In the genomic region with DNA sequence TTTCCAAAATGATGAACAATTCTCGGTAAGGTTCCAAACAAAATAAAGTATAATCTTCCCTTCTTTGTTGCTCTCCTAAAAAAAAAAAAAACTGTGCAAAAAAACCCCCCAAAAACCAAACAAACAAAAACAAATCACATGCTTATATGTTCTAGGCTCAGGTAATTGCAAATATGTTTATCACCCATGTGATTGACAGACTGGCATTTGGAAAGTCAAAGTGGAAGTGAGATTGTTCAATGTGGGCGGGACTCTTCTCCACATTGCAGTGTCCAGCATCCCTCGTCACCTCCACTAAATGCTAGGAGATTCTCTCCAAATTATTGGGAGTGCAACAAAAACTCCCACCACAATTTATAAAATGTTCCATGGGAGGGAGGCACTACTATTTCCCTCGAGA, we compare ENCODE assay signal across 38 cellular contexts. TPM values are rescaled to one million over a fixed set of nuclear protein-coding genes. Genes with fewer than 3 reads are reported as not detected.
"Had no signal": no experiment of that assay in that cellular context is flagged by ENCODE, and none has a peak within 500 bp of the region (broad histone marks: within the 10 kb centered on the region; RNA-seq: fewer than 3 reads in every experiment).

No MANE protein-coding gene starts in this region.

- H3K9me3 ChIP-seq: ascending aorta had no signal

- H3K27me3 ChIP-seq: ascending aorta, cardiac muscle cell had no signal

- H3K4me1 ChIP-seq: ascending aorta had no signal

- ATAC-seq: activated CD4-positive, alpha-beta T cell treated with anti-CD3 and anti-CD28 coated beads for 36 hours; activated CD4-positive, CD25-positive, alpha-beta regulatory T cell treated with anti-CD3 and anti-CD28 coated beads, Interleukin-2, amount 50 U/mL, for 24 hours; activated CD8-positive, alpha-beta memory T cell treated with anti-CD3 and anti-CD28 coated beads, Interleukin-2, amount 10 ng/mL, durations not matched to agents 7 days and 5 days; activated CD8-positive, alpha-beta T cell treated with anti-CD3 and anti-CD28 coated beads, Interleukin-2, amount 10 ng/mL, durations not matched to agents 7 days and 5 days; activated naive CD8-positive, alpha-beta T cell treated with anti-CD3 and anti-CD28 coated beads, Interleukin-2, amount 50 U/mL, for 24 hours; WTC11 had no signal

- H3K4me1 Mint-ChIP-seq: activated CD4-positive, alpha-beta memory T cell treated with anti-CD3 and anti-CD28 coated beads, Interleukin-2, amount 10 ng/mL, durations not matched to agents 7 days and 5 days; activated CD4-positive, alpha-beta T cell treated with anti-CD3 and anti-CD28 coated beads for 36 hours; activated CD4-positive, alpha-beta T cell treated with anti-CD3 and anti-CD28 coated beads, Interleukin-2, amount 10 ng/mL, durations not matched to agents 7 days and 5 days; activated CD8-positive, alpha-beta memory T cell treated with anti-CD3 and anti-CD28 coated beads, Interleukin-2, amount 10 ng/mL, durations not matched to agents 7 days and 5 days; activated naive CD4-positive, alpha-beta T cell treated with anti-CD3 and anti-CD28 coated beads, Interleukin-2, amount 10 ng/mL, durations not matched to agents 7 days and 5 days; activated naive CD4-positive, alpha-beta T cell treated with anti-CD3 and anti-CD28 coated beads, Interleukin-2, amount 50 U/mL, for 24 hours; activated naive CD8-positive, alpha-beta T cell treated with anti-CD3 and anti-CD28 coated beads, Interleukin-2, amount 10 ng/mL, durations not matched to agents 7 days and 5 days; activated naive CD8-positive, alpha-beta T cell treated with anti-CD3 and anti-CD28 coated beads, Interleukin-2, amount 50 U/mL, for 24 hours; brain; central memory CD8-positive, alpha-beta T cell; WTC11 had no signal

- H3K36me3 Mint-ChIP-seq: activated CD8-positive, alpha-beta memory T cell treated with anti-CD3 and anti-CD28 coated beads, Interleukin-2, amount 10 ng/mL, durations not matched to agents 7 days and 5 days; activated naive CD4-positive, alpha-beta T cell treated with anti-CD3 and anti-CD28 coated beads, Interleukin-2, amount 10 ng/mL, durations not matched to agents 7 days and 5 days; activated naive CD4-positive, alpha-beta T cell treated with anti-CD3 and anti-CD28 coated beads, Interleukin-2, amount 50 U/mL, for 24 hours; activated naive CD8-positive, alpha-beta T cell; activated naive CD8-positive, alpha-beta T cell treated with anti-CD3 and anti-CD28 coated beads, Interleukin-2, amount 10 ng/mL, durations not matched to agents 7 days and 5 days; brain; WTC11 had no signal

- DNase-seq: activated CD4-positive, alpha-beta memory T cell treated with anti-CD3 and anti-CD28 coated beads, Interleukin-2, amount 10 ng/mL, durations not matched to agents 7 days and 5 days; activated CD4-positive, alpha-beta T cell treated with anti-CD3 and anti-CD28 coated beads for 1 hour; activated CD4-positive, alpha-beta T cell treated with anti-CD3 and anti-CD28 coated beads for 36 hours; activated CD4-positive, alpha-beta T cell treated with anti-CD3 and anti-CD28 coated beads for 48 hours; activated CD4-positive, alpha-beta T cell treated with anti-CD3 and anti-CD28 coated beads, Interleukin-2, amount 10 ng/mL, durations not matched to agents 7 days and 5 days; activated CD4-positive, alpha-beta T cell treated with anti-CD3 and anti-CD28 coated beads, Interleukin-2, amount 50 U/mL, for 48 hours; activated CD4-positive, CD25-positive, alpha-beta regulatory T cell; activated CD8-positive, alpha-beta memory T cell treated with anti-CD3 and anti-CD28 coated beads for 24 hours; activated CD8-positive, alpha-beta memory T cell treated with anti-CD3 and anti-CD28 coated beads, Interleukin-2, amount 10 ng/mL, durations not matched to agents 7 days and 5 days; activated CD8-positive, alpha-beta memory T cell treated with anti-CD3 and anti-CD28 coated beads, Interleukin-2, amount 50 U/mL, for 48 hours; activated CD8-positive, alpha-beta T cell treated with anti-CD3 and anti-CD28 coated beads, Interleukin-2, amount 10 ng/mL, durations not matched to agents 7 days and 5 days; activated effector memory CD4-positive, alpha-beta T cell treated with Interleukin-2 at 50 U/mL for 16 hours; activated gamma-delta T cell; activated naive CD4-positive, alpha-beta T cell treated with anti-CD3 and anti-CD28 coated beads, Interleukin-2, amount 10 ng/mL, durations not matched to agents 7 days and 5 days; activated naive CD4-positive, alpha-beta T cell treated with Interleukin-2 at 50 U/mL for 16 hours; activated naive CD8-positive, alpha-beta T cell treated with anti-CD3 and anti-CD28 coated beads, Interleukin-2, amount 10 ng/mL, durations not matched to agents 7 days and 5 days; activated naive CD8-positive, alpha-beta T cell treated with anti-CD3 and anti-CD28 coated beads, Interleukin-2, amount 50 U/mL, for 24 hours; activated T-cell treated with anti-CD3 and anti-CD28 coated beads, Interleukin-2, amount 50 U/mL, for 24 hours; activated T-cell treated with anti-CD3 and anti-CD28 coated beads, Interleukin-2, amount 50 U/mL, for 48 hours; amygdala; anterior cingulate cortex; caudate nucleus; cerebellar nuclear complex; T-helper 2 cell; T-helper 9 cell; WERI-Rb-1 had no signal

- H3K27ac Mint-ChIP-seq: activated CD4-positive, alpha-beta memory T cell treated with anti-CD3 and anti-CD28 coated beads, Interleukin-2, amount 10 ng/mL, durations not matched to agents 7 days and 5 days; activated CD4-positive, alpha-beta T cell treated with anti-CD3 and anti-CD28 coated beads for 36 hours; activated CD4-positive, alpha-beta T cell treated with anti-CD3 and anti-CD28 coated beads, Interleukin-2, amount 10 ng/mL, durations not matched to agents 7 days and 5 days; activated CD8-positive, alpha-beta memory T cell treated with anti-CD3 and anti-CD28 coated beads, Interleukin-2, amount 10 ng/mL, durations not matched to agents 7 days and 5 days; activated CD8-positive, alpha-beta T cell treated with anti-CD3 and anti-CD28 coated beads, Interleukin-2, amount 10 ng/mL, durations not matched to agents 7 days and 5 days; activated naive CD4-positive, alpha-beta T cell treated with anti-CD3 and anti-CD28 coated beads, Interleukin-2, amount 10 ng/mL, durations not matched to agents 7 days and 5 days; activated naive CD4-positive, alpha-beta T cell treated with anti-CD3 and anti-CD28 coated beads, Interleukin-2, amount 50 U/mL, for 24 hours; activated naive CD8-positive, alpha-beta T cell; activated naive CD8-positive, alpha-beta T cell treated with anti-CD3 and anti-CD28 coated beads, Interleukin-2, amount 10 ng/mL, durations not matched to agents 7 days and 5 days; activated naive CD8-positive, alpha-beta T cell treated with anti-CD3 and anti-CD28 coated beads, Interleukin-2, amount 50 U/mL, for 24 hours; activated T-cell treated with anti-CD3 and anti-CD28 coated beads, Interleukin-2, amount 50 U/mL, for 24 hours; activated T-helper 2 cell treated with anti-CD3 and anti-CD28 coated beads, Interferon-gamma antibody, Interleukin-2, Interleukin-4, amounts not matched to agents 10 μg/mL and 5 μg/mL and 100 μg/mL, durations not matched to agents 14 hours and 24 hours and 36 hours; brain; T-helper 1 cell treated with Interleukin-12 subunit alpha and Interleukin-12 subunit beta and Interleukin-4 antibody, amounts not matched to agents 30 μg/mL and 1 μg/mL, for 36 hours; T-helper 2 cell treated with Interferon-gamma antibody and Interleukin-4, amounts not matched to agents 5 μg/mL and 100 μg/mL, for 36 hours; WTC11 had no signal

- H3K9me3 Mint-ChIP-seq: activated CD4-positive, alpha-beta memory T cell treated with anti-CD3 and anti-CD28 coated beads, Interleukin-2, amount 10 ng/mL, durations not matched to agents 7 days and 5 days; activated CD4-positive, alpha-beta T cell treated with anti-CD3 and anti-CD28 coated beads, Interleukin-2, amount 10 ng/mL, durations not matched to agents 7 days and 5 days; activated naive CD4-positive, alpha-beta T cell treated with anti-CD3 and anti-CD28 coated beads, Interleukin-2, amount 10 ng/mL, durations not matched to agents 7 days and 5 days; activated naive CD4-positive, alpha-beta T cell treated with anti-CD3 and anti-CD28 coated beads, Interleukin-2, amount 50 U/mL, for 24 hours; activated naive CD8-positive, alpha-beta T cell treated with anti-CD3 and anti-CD28 coated beads, Interleukin-2, amount 10 ng/mL, durations not matched to agents 7 days and 5 days; activated naive CD8-positive, alpha-beta T cell treated with anti-CD3 and anti-CD28 coated beads, Interleukin-2, amount 50 U/mL, for 24 hours; activated T-cell treated with anti-CD3 and anti-CD28 coated beads, Interleukin-2, amount 50 U/mL, for 24 hours; activated T-helper 2 cell treated with anti-CD3 and anti-CD28 coated beads, Interferon-gamma antibody, Interleukin-2, Interleukin-4, amounts not matched to agents 10 μg/mL and 5 μg/mL and 100 μg/mL, durations not matched to agents 14 hours and 24 hours and 36 hours; central memory CD8-positive, alpha-beta T cell; T-helper 1 cell treated with Interleukin-12 subunit alpha and Interleukin-12 subunit beta and Interleukin-4 antibody, amounts not matched to agents 30 μg/mL and 1 μg/mL, for 36 hours; T-helper 2 cell treated with Interferon-gamma antibody and Interleukin-4, amounts not matched to agents 5 μg/mL and 100 μg/mL, for 36 hours; WTC11 had no signal

- H3K4me3 ChIP-seq: ascending aorta, cardiac muscle cell had no signal

- H3K36me3 ChIP-seq: ascending aorta, cardiac muscle cell, WERI-Rb-1 had no signal

- H3K4me3 Mint-ChIP-seq: activated CD4-positive, alpha-beta memory T cell treated with anti-CD3 and anti-CD28 coated beads, Interleukin-2, amount 10 ng/mL, durations not matched to agents 7 days and 5 days; activated CD4-positive, alpha-beta T cell treated with anti-CD3 and anti-CD28 coated beads for 36 hours; activated CD4-positive, alpha-beta T cell treated with anti-CD3 and anti-CD28 coated beads, Interleukin-2, amount 10 ng/mL, durations not matched to agents 7 days and 5 days; activated CD8-positive, alpha-beta memory T cell treated with anti-CD3 and anti-CD28 coated beads, Interleukin-2, amount 10 ng/mL, durations not matched to agents 7 days and 5 days; activated CD8-positive, alpha-beta T cell treated with anti-CD3 and anti-CD28 coated beads, Interleukin-2, amount 10 ng/mL, durations not matched to agents 7 days and 5 days; activated naive CD4-positive, alpha-beta T cell treated with anti-CD3 and anti-CD28 coated beads, Interleukin-2, amount 10 ng/mL, durations not matched to agents 7 days and 5 days; activated naive CD4-positive, alpha-beta T cell treated with anti-CD3 and anti-CD28 coated beads, Interleukin-2, amount 50 U/mL, for 24 hours; activated naive CD8-positive, alpha-beta T cell; activated naive CD8-positive, alpha-beta T cell treated with anti-CD3 and anti-CD28 coated beads, Interleukin-2, amount 10 ng/mL, durations not matched to agents 7 days and 5 days; activated naive CD8-positive, alpha-beta T cell treated with anti-CD3 and anti-CD28 coated beads, Interleukin-2, amount 50 U/mL, for 24 hours; activated T-cell treated with anti-CD3 and anti-CD28 coated beads, Interleukin-2, amount 50 U/mL, for 24 hours; brain; central memory CD8-positive, alpha-beta T cell; T-helper 1 cell treated with Interleukin-12 subunit alpha and Interleukin-12 subunit beta and Interleukin-4 antibody, amounts not matched to agents 30 μg/mL and 1 μg/mL, for 36 hours; T-helper 2 cell treated with Interferon-gamma antibody and Interleukin-4, amounts not matched to agents 5 μg/mL and 100 μg/mL, for 36 hours; WTC11 had no signal

- FAIRE-seq: bronchial epithelial cell had no signal

- H3K27ac ChIP-seq: ascending aorta, cardiac muscle cell, WERI-Rb-1 had no signal

RNA-seq across cellular contexts. Expression of gene CACNA1D, which starts 57.6 kb away (rescaled TPM):
- total RNA-seq: activated naive CD8-positive, alpha-beta T cell treated with anti-CD3 and anti-CD28 coated beads, Interleukin-2, amount 10 ng/mL, durations not matched to agents 7 days and 5 days had no signal
